In genomic region chr12:21647179-21647578, GRCh38 we compare ENCODE assay signal across 2 cellular contexts.
TF ChIP-seq lines count a peak whose summit lies in the region.

No MANE protein-coding gene starts in this region.

TF ChIP-seq in IMR-90, 13 proteins besides CTCF, POLR2A, EP300 and RAD21:
- no peak for TF ChIP-seq FOS (IDR thresholded peaks at IDR 0.05; ENCODE audit: low read depth, low read length)
- TF ChIP-seq CEBPB (IDR thresholded peaks at IDR 0.05; ENCODE audit: low read depth, low read length), result no peak
- TF ChIP-seq MXI1 (IDR thresholded peaks at IDR 0.05; ENCODE audit: borderline replicate concordance, low read depth, low read length), result no peak
- TF ChIP-seq MAFK (IDR thresholded peaks at IDR 0.05; ENCODE audit: low read depth, low read length), result no peak
- TF ChIP-seq RFX5 (IDR thresholded peaks at IDR 0.05; ENCODE audit: low read depth, low read length), result no peak

TF ChIP-seq in K562, 482 proteins besides CTCF, POLR2A, EP300 and RAD21:
- TF ChIP-seq U2AF2 (optimal IDR thresholded peaks at IDR 0.05; ENCODE audit: low read depth, low read length) (no peak), ZNF121 (CRISPR knock-in tag; conservative IDR thresholded peaks at IDR 0.05) (no peak), TSC22D4 (tag; IDR thresholded peaks at IDR 0.05) (no peak), ZNF41 (CRISPR knock-in tag; conservative IDR thresholded peaks at IDR 0.05) (no peak), NFATC3 (IDR thresholded peaks at IDR 0.05) (no peak), ZNF436 (CRISPR knock-in tag; IDR thresholded peaks at IDR 0.05) (no peak), NCOA4 (IDR thresholded peaks at IDR 0.05; ENCODE audit: partially characterized antibody) (no peak), RERE (CRISPR knock-in tag; IDR thresholded peaks at IDR 0.05; ENCODE audit: borderline replicate concordance) (no peak), DLX4 (CRISPR knock-in tag; IDR thresholded peaks at IDR 0.05) (no peak), PHB (CRISPR knock-in tag; IDR thresholded peaks at IDR 0.05) (no peak), ZNF699 (CRISPR knock-in tag; IDR thresholded peaks at IDR 0.05; ENCODE audit: insufficient replicate concordance) (no peak), ZNF134 (CRISPR knock-in tag; conservative IDR thresholded peaks at IDR 0.05) (no peak), ZNF24 (IDR thresholded peaks at IDR 0.05) (no peak), NR2C2 (CRISPR knock-in tag; IDR thresholded peaks at IDR 0.05) (no peak), NR2C2 (tag; IDR thresholded peaks at IDR 0.05) (no peak), CHAMP1 (IDR thresholded peaks at IDR 0.05) (no peak)
TF ChIP-seq in K562: peak in this region for 0.
